25 cellular contexts compared by ENCODE assay signal in the genomic region with DNA sequence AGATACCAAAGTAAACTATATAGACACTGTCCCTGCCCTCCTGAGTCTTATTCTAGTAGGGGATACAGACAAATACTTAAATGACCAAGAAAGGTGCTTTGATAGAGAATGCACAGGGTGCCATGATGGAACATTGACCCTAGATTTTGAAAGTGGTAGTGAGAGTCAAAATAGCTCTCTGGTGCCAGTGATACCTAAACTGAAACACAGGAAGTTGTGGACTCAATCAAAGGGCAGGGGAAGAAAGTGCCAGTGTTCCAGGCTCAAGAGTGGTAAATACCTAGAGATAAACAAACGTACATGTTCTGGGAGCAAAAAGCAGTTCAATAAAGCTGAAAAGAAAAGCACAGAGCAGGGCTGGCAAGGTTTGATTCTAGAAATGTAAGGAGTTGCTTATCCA.
"Had no signal": no experiment of that assay in that cellular context is flagged by ENCODE, and none has a peak within 500 bp of the region (broad histone marks: within the 10 kb centered on the region; RNA-seq: fewer than 3 reads in every experiment).

No MANE protein-coding gene starts in this region.

- H3K4me3 ChIP-seq: adrenal gland, ascending aorta, dorsolateral prefrontal cortex, esophagus muscularis mucosa, gastrocnemius medialis, ovary, prostate gland, tibial artery had no signal

- ATAC-seq: activated CD8-positive, alpha-beta T cell treated with anti-CD3 and anti-CD28 coated beads, Interleukin-2, amount 10 ng/mL, durations not matched to agents 7 days and 5 days; effector memory CD8-positive, alpha-beta T cell; gastrocnemius medialis; left colon; naive thymus-derived CD8-positive, alpha-beta T cell had no signal

- H3K27ac ChIP-seq: adrenal gland, ascending aorta, dorsolateral prefrontal cortex, esophagus muscularis mucosa, gastrocnemius medialis, neutrophil, ovary, prostate gland, tibial artery, WERI-Rb-1 had no signal

- H3K27me3 ChIP-seq: adrenal gland, ascending aorta, esophagus muscularis mucosa, gastrocnemius medialis, neutrophil, ovary, tibial artery had no signal

- H3K9me3 Mint-ChIP-seq: activated CD4-positive, alpha-beta T cell treated with anti-CD3 and anti-CD28 coated beads, Interleukin-2, amount 10 ng/mL, durations not matched to agents 7 days and 5 days had no signal

- DNase-seq: activated CD4-positive, alpha-beta T cell treated with anti-CD3 and anti-CD28 coated beads, Interleukin-2, amount 10 ng/mL, durations not matched to agents 7 days and 5 days; activated CD4-positive, CD25-positive, alpha-beta regulatory T cell treated with anti-CD3 and anti-CD28 coated beads, Interleukin-2, amount 50 U/mL, for 72 hours; activated CD8-positive, alpha-beta T cell treated with anti-CD3 and anti-CD28 coated beads, Interleukin-2, amount 10 ng/mL, durations not matched to agents 7 days and 5 days; activated naive CD4-positive, alpha-beta T cell; activated T-cell treated with anti-CD3 and anti-CD28 coated beads, Interleukin-2, amount 50 U/mL, for 1 hour; adrenal gland; dorsolateral prefrontal cortex; effector memory CD8-positive, alpha-beta T cell; gastrocnemius medialis; head of caudate nucleus; left colon; naive thymus-derived CD8-positive, alpha-beta T cell; ovary; stimulated activated CD4-positive, alpha-beta T cell treated with anti-CD3 and anti-CD28 coated beads, Interleukin-4, amount 100 ng/mL, for 4 hours; substantia nigra; T-helper 1 cell; tibial artery; WERI-Rb-1 had no signal

- H3K4me1 Mint-ChIP-seq: activated CD4-positive, alpha-beta T cell treated with anti-CD3 and anti-CD28 coated beads, Interleukin-2, amount 10 ng/mL, durations not matched to agents 7 days and 5 days; central memory CD8-positive, alpha-beta T cell; naive thymus-derived CD8-positive, alpha-beta T cell had no signal

- H3K9me3 ChIP-seq: adrenal gland, ascending aorta, esophagus muscularis mucosa, gastrocnemius medialis, neutrophil, ovary, prostate gland, tibial artery had no signal

- H3K36me3 Mint-ChIP-seq: activated naive CD8-positive, alpha-beta T cell; naive thymus-derived CD8-positive, alpha-beta T cell had no signal

- H3K36me3 ChIP-seq: adrenal gland, ascending aorta, esophagus muscularis mucosa, gastrocnemius medialis, neutrophil, ovary, prostate gland, tibial artery, WERI-Rb-1 had no signal

- H3K4me3 Mint-ChIP-seq: activated CD4-positive, alpha-beta T cell treated with anti-CD3 and anti-CD28 coated beads, Interleukin-2, amount 10 ng/mL, durations not matched to agents 7 days and 5 days; activated CD8-positive, alpha-beta T cell treated with anti-CD3 and anti-CD28 coated beads, Interleukin-2, amount 10 ng/mL, durations not matched to agents 7 days and 5 days; activated naive CD8-positive, alpha-beta T cell; central memory CD8-positive, alpha-beta T cell; effector memory CD8-positive, alpha-beta T cell; naive thymus-derived CD8-positive, alpha-beta T cell; stimulated activated naive CD8-positive, alpha-beta T cell treated with anti-CD3 and anti-CD28 coated beads, Interleukin-15, Interleukin-2, amounts not matched to agents 100 ng/mL and 50 ng/mL, for 24 hours had no signal

- H3K4me1 ChIP-seq: adrenal gland, ascending aorta, esophagus muscularis mucosa, gastrocnemius medialis, prostate gland, tibial artery had no signal

- H3K27me3 Mint-ChIP-seq: activated CD4-positive, alpha-beta T cell treated with anti-CD3 and anti-CD28 coated beads, Interleukin-2, amount 10 ng/mL, durations not matched to agents 7 days and 5 days; activated naive CD8-positive, alpha-beta T cell; central memory CD8-positive, alpha-beta T cell; effector memory CD8-positive, alpha-beta T cell; naive thymus-derived CD8-positive, alpha-beta T cell; stimulated activated naive CD8-positive, alpha-beta T cell treated with anti-CD3 and anti-CD28 coated beads, Interleukin-15, Interleukin-2, amounts not matched to agents 100 ng/mL and 50 ng/mL, for 24 hours had no signal
